Comparison of ENCODE assay signal across 9 cellular contexts in the genomic region with DNA sequence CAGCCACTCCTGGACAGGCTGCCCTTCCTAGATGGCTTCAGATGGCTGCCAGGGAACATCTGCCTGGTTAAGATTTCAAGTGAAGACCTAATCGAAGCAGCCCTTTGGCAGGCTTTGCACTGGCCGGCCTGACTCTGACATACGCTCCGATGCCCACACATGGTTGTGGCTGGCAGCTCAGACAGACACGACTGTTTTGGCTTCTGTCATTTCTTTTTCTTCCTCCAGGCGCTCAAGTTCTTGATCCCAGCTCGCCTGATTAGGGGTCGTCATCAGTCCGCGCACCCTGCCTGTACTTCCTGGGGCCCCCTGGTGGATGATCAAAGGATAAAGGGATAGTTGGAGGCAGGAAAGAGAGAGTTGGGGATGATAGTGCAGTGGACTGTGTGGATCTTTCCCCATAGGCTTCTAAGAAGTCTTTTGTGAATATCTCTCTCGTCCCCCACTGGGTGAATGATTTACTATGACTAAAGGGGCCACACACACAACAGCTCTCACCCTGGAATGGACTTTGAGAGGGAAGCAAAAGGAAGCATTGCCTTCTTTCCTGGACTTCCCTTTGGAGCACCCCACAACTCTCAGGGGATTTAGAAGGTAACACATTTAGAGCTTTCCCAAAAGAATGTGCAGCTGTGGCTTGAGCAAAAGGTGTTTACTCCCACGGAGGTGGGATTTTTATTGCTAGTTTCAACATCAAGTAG. TPM values are rescaled to one million over a fixed set of nuclear protein-coding genes. Genes with fewer than 3 reads are reported as not detected.
DNase-seq lines count a peak whose midpoint lies in the region; ATAC-seq and TF ChIP-seq lines count a peak whose summit lies in the region.
"Had no signal": no experiment of that assay in that cellular context is flagged by ENCODE, and none has a peak within 500 bp of the region (broad histone marks: within the 10 kb centered on the region; RNA-seq: fewer than 3 reads in every experiment).

No MANE protein-coding gene starts in this region.

- ATAC-seq in activated CD8-positive, alpha-beta T cell treated with anti-CD3 and anti-CD28 coated beads for 36 hours = peak; percentile 76
- no peak for ATAC-seq in GM18907 (IDR thresholded peaks at IDR 0.05; ENCODE audit: unreplicated experiment)

- peaks cover 7% of the 10 kb centered on the region for H3K4me1 Mint-ChIP-seq in activated CD8-positive, alpha-beta T cell treated with anti-CD3 and anti-CD28 coated beads for 36 hours (ENCODE audit: low read depth)
- peaks cover 57% of the 10 kb centered on the region for H3K4me1 Mint-ChIP-seq in osteocyte (ENCODE audit: unreplicated experiment)

- POLR2A ChIA-PET in activated CD8-positive, alpha-beta T cell treated with anti-CD3 and anti-CD28 coated beads for 36 hours (lab: Charles Lee) = no interaction called here

- TF ChIP-seq CTCF in 22Rv1 (IDR thresholded peaks at IDR 0.05) = peak; percentile 84
- peak; percentile 70 for TF ChIP-seq CTCF in activated CD8-positive, alpha-beta T cell treated with anti-CD3 and anti-CD28 coated beads for 36 hours (IDR thresholded peaks at IDR 0.05)
- peak; percentile 65 for TF ChIP-seq CTCF in osteocyte (IDR thresholded peaks at IDR 0.05)

- H3K9me3 Mint-ChIP-seq in activated CD8-positive, alpha-beta T cell treated with anti-CD3 and anti-CD28 coated beads for 36 hours = no peaks in the 10 kb centered on the region
- H3K9me3 Mint-ChIP-seq in osteocyte (ENCODE audit: unreplicated experiment) = no peaks in the 10 kb centered on the region

- peak; percentile 87 for DNase-seq in GM03348 (ENCODE audit: low spot score)
- DNase-seq in MV-4-11 (lab: John Stamatoyannopoulos, UW) = peak; percentile 21
- peak; percentile 64 for DNase-seq in activated CD8-positive, alpha-beta T cell treated with anti-CD3 and anti-CD28 coated beads for 36 hours
- peak; percentile 33 for DNase-seq in globus pallidus (ENCODE audit: low spot score)
- DNase-seq in osteocyte (ENCODE audit: extremely low spot score, unreplicated experiment) = no peak
- DNase-seq in NCI-H2081 treated with DMSO at 0.1 percent for 48 hours (lab: John Stamatoyannopoulos, UW) = no peak

- CTCF ChIA-PET in activated CD8-positive, alpha-beta T cell treated with anti-CD3 and anti-CD28 coated beads for 36 hours (lab: Charles Lee) = interaction anchor here (0.6 to 6.0 kb wide), 17 partner anchors 12 to 234 kb away, joined by 3 to 46 read pairs (median 5); a partner anchor contains a TSS

- H3K27me3 Mint-ChIP-seq in activated CD8-positive, alpha-beta T cell treated with anti-CD3 and anti-CD28 coated beads for 36 hours = no peaks in the 10 kb centered on the region
- H3K27me3 Mint-ChIP-seq in osteocyte (ENCODE audit: unreplicated experiment) = no peaks in the 10 kb centered on the region

- no peak overlapping the region for H3K27ac ChIP-seq in 22Rv1
- H3K27ac ChIP-seq: epithelial cell of prostate had no signal

- H3K4me3 Mint-ChIP-seq in activated CD8-positive, alpha-beta T cell treated with anti-CD3 and anti-CD28 coated beads for 36 hours = no peak overlapping the region
- no peak overlapping the region for H3K4me3 Mint-ChIP-seq in osteocyte (ENCODE audit: unreplicated experiment)

- intact Hi-C loops in activated CD8-positive, alpha-beta T cell treated with anti-CD3 and anti-CD28 coated beads for 36 hours (cut with micrococcal nuclease) = loop anchor here (5.0 kb wide), 1 partner anchor 181 kb away; no protein-coding TSS in a partner anchor

- no peaks in the 10 kb centered on the region for H3K36me3 Mint-ChIP-seq in activated CD8-positive, alpha-beta T cell treated with anti-CD3 and anti-CD28 coated beads for 36 hours (ENCODE audit: low read depth)
- H3K36me3 Mint-ChIP-seq in osteocyte (ENCODE audit: unreplicated experiment) = no peaks in the 10 kb centered on the region

- no peak overlapping the region for H3K27ac Mint-ChIP-seq in activated CD8-positive, alpha-beta T cell treated with anti-CD3 and anti-CD28 coated beads for 36 hours
- peak overlapping the region; percentile 95 for H3K27ac Mint-ChIP-seq in osteocyte (ENCODE audit: unreplicated experiment)

RNA-seq across cellular contexts. Expression of a gene that starts 21.4 kb away (rescaled TPM):
- total RNA-seq in activated CD8-positive, alpha-beta T cell treated with anti-CD3 and anti-CD28 coated beads for 36 hours = 1 to 10 TPM in 1 of 2 experiments, under 1 TPM in 1; 0.94 to 1.0 TPM
- 320 and 339 TPM in 2 replicates for total RNA-seq in osteocyte

Comparison
In these comparisons a context has a peak if more than half of its experiments do, and no peak if none do; other contexts are left out.
1. DNase-seq: peak in GM03348 (single experiment), MV-4-11 (single experiment), activated CD8-positive, alpha-beta T cell treated with anti-CD3 and anti-CD28 coated beads for 36 hours (single experiment) and globus pallidus (single experiment); none in osteocyte (single experiment) and NCI-H2081 treated with DMSO at 0.1 percent for 48 hours (single experiment).
2. RNA of a gene that starts 21.4 kb away (total RNA-seq): 320 to 339 TPM in osteocyte; 0.94 to 1.0 TPM in activated CD8-positive, alpha-beta T cell treated with anti-CD3 and anti-CD28 coated beads for 36 hours; every median in the first group is over 100 times any median in the second.
3. Peak in every context shown above with its lines, with median percentiles within 50 percentile points of each other: CTCF ChIP-seq.